In genomic region chr19:13978721-13979191, GRCh38 we compare ENCODE assay signal across 6 cellular contexts. TPM values are rescaled to one million over a fixed set of nuclear protein-coding genes. Genes with fewer than 3 reads are reported as not detected.
DNase-seq lines count a peak whose midpoint lies in the region; ATAC-seq and TF ChIP-seq lines count a peak whose summit lies in the region.

No MANE protein-coding gene starts in this region.

- H3K4me2 ChIP-seq in MM.1S (ENCODE audit: low read depth, low read length), result no peak overlapping the region

- no peak overlapping the region for H2AFZ ChIP-seq in MM.1S (ENCODE audit: low read length)

- no peaks in the 10 kb centered on the region for H3K9me3 Mint-ChIP-seq in activated T-cell treated with anti-CD3 and anti-CD28 coated beads, Interleukin-2, amount 50 U/mL, for 4 hours

- H3K27me3 ChIP-seq in left lung (peaks cover 0 to 6% of the 10 kb centered on the region in 2 donors), MM.1S (replicated peaks; ENCODE audit: insufficient read depth, low read length) (no peaks in the 10 kb centered on the region)

- DNase-seq in AG08395 (ENCODE audit: low spot score) (peak; percentile 29), left lung (peak in 1 of 2 donors; percentile 81), MM.1S (no peak), activated gamma-delta T cell (lab: John Stamatoyannopoulos, UW) (no peak)
- no peak for DNase-seq in activated T-cell treated with anti-CD3 and anti-CD28 coated beads, Interleukin-2, amount 50 U/mL, for 4 hours

- intact Hi-C loops in left lung (cut with DNase I), result no loop called here

- H4K20me1 ChIP-seq in MM.1S (ENCODE audit: insufficient read depth, low read length), result no peaks in the 10 kb centered on the region

- peaks cover 5% of the 10 kb centered on the region for H3K36me3 Mint-ChIP-seq in activated T-cell treated with anti-CD3 and anti-CD28 coated beads, Interleukin-2, amount 50 U/mL, for 4 hours (ENCODE audit: insufficient read depth)

- no peaks in the 10 kb centered on the region for H3K9me3 ChIP-seq in left lung
- H3K9me3 ChIP-seq in MM.1S (replicated peaks; ENCODE audit: insufficient read depth, low read length), result no peaks in the 10 kb centered on the region

- peaks cover 29% of the 10 kb centered on the region for H3K4me1 Mint-ChIP-seq in activated T-cell treated with anti-CD3 and anti-CD28 coated beads, Interleukin-2, amount 50 U/mL, for 4 hours (ENCODE audit: low read depth)

- H3K36me3 ChIP-seq in left lung (peaks cover 0 to 44% of the 10 kb centered on the region in 2 donors), MM.1S (replicated peaks; ENCODE audit: insufficient read depth, low read length) (no peaks in the 10 kb centered on the region)

- no peaks in the 10 kb centered on the region for H3K27me3 Mint-ChIP-seq in activated T-cell treated with anti-CD3 and anti-CD28 coated beads, Interleukin-2, amount 50 U/mL, for 4 hours (ENCODE audit: low read depth)

- no peak overlapping the region for H3K4me3 Mint-ChIP-seq in activated T-cell treated with anti-CD3 and anti-CD28 coated beads, Interleukin-2, amount 50 U/mL, for 4 hours

- H3K79me2 ChIP-seq in MM.1S (ENCODE audit: low read length), result no peaks in the 10 kb centered on the region

- no peak overlapping the region for H3K9ac ChIP-seq in MM.1S (ENCODE audit: low read length)

- TF ChIP-seq CTCF in left lung (IDR thresholded peaks at IDR 0.05), result no peak
- TF ChIP-seq CTCF in MM.1S (IDR thresholded peaks at IDR 0.05; ENCODE audit: low read length), result no peak

- H3K4me3 ChIP-seq in left lung (peak overlapping the region; percentile 33 to 48), MM.1S (ENCODE audit: low read length) (no peak overlapping the region)

- H3K9me2 ChIP-seq in MM.1S (replicated peaks; ENCODE audit: insufficient read depth, low read length), result no peaks in the 10 kb centered on the region

- H3F3A ChIP-seq in MM.1S (ENCODE audit: insufficient read depth, low read length), result no peaks in the 10 kb centered on the region

- ATAC-seq in activated T-cell treated with anti-CD3 and anti-CD28 coated beads, Interleukin-2, amount 50 U/mL, for 4 hours, result peak; percentile 29 to 38
- peak; percentile 48 for ATAC-seq in left lung
- ATAC-seq in GM21390 (IDR thresholded peaks at IDR 0.05; ENCODE audit: unreplicated experiment), result no peak

- H3K27ac ChIP-seq in left lung (peak overlapping the region; percentile 68 to 71), MM.1S (ENCODE audit: low read length) (no peak overlapping the region)

- H3K4me1 ChIP-seq in left lung (peaks cover 0 to 19% of the 10 kb centered on the region in 2 donors), MM.1S (ENCODE audit: low read length) (no peaks in the 10 kb centered on the region)

RNA-seq across cellular contexts. Expression of gene DCAF15, which starts 26.4 kb away (rescaled TPM):
- 10 to 100 TPM; 65.2 to 75.4 (median 66.2) TPM for total RNA-seq in activated T-cell treated with anti-CD3 and anti-CD28 coated beads, Interleukin-2, amount 50 U/mL, for 4 hours
- 10 to 100 TPM; 20.2 to 32.5 TPM for total RNA-seq in left lung

RNA-seq across cellular contexts. Expression of gene RFX1, which starts 27.4 kb away (rescaled TPM):
- 10 to 100 TPM; 11.3 to 13.8 (median 12.3) TPM for total RNA-seq in activated T-cell treated with anti-CD3 and anti-CD28 coated beads, Interleukin-2, amount 50 U/mL, for 4 hours
- total RNA-seq in left lung, result 10 to 100 TPM; 16.3 to 17.4 TPM

RNA-seq across cellular contexts. Expression of gene PODNL1, which starts 40.5 kb away (rescaled TPM):
- total RNA-seq in activated T-cell treated with anti-CD3 and anti-CD28 coated beads, Interleukin-2, amount 50 U/mL, for 4 hours, result under 1 TPM in 2 of 3 donors, not detected in 1; 0.08 to 0.30 TPM
- 10 to 100 TPM in 1 of 2 donors, 1 to 10 TPM in 1; 1.3 to 17.9 TPM for total RNA-seq in left lung

RNA-seq across cellular contexts. Expression of gene RLN3, which starts 49.2 kb away (rescaled TPM):
- total RNA-seq in activated T-cell treated with anti-CD3 and anti-CD28 coated beads, Interleukin-2, amount 50 U/mL, for 4 hours, result not detected
- not detected for total RNA-seq in left lung

RNA-seq across cellular contexts. Expression of gene IL27RA, which starts 52.8 kb away (rescaled TPM):
- 100 to 1,000 TPM in 1 of 3 donors, 10 to 100 TPM in 2; 91.2 to 102 (median 94.0) TPM for total RNA-seq in activated T-cell treated with anti-CD3 and anti-CD28 coated beads, Interleukin-2, amount 50 U/mL, for 4 hours
- 10 to 100 TPM; 14.0 to 17.4 TPM for total RNA-seq in left lung
